ENCODE assay signal across 13 cellular contexts in genomic region chr1:187691439-187691838, GRCh38.
DNase-seq lines count a peak whose midpoint lies in the region; ATAC-seq and TF ChIP-seq lines count a peak whose summit lies in the region.
"Had no signal": no experiment of that assay in that cellular context is flagged by ENCODE, and none has a peak within 500 bp of the region (broad histone marks: within the 10 kb centered on the region; RNA-seq: fewer than 3 reads in every experiment).

No MANE protein-coding gene starts in this region.

- H3K4me1 ChIP-seq in PC-3 (ENCODE audit: insufficient read depth, low read length): peaks cover 49% of the 10 kb centered on the region
- no peaks in the 10 kb centered on the region for H3K4me1 ChIP-seq in smooth muscle cell (ENCODE audit: low read depth)
- H3K4me1 ChIP-seq in right atrium auricular region: no peaks in the 10 kb centered on the region

- H3F3A ChIP-seq in PC-3 (ENCODE audit: low read length, unreplicated experiment) (no peaks in the 10 kb centered on the region), smooth muscle cell (ENCODE audit: low read depth) (no peaks in the 10 kb centered on the region)

- H4K20me1 ChIP-seq in PC-3 (ENCODE audit: low read length) (no peaks in the 10 kb centered on the region), smooth muscle cell (ENCODE audit: low read depth) (no peaks in the 10 kb centered on the region)

- ATAC-seq in PC-3: peak; percentile 87
- no peak for ATAC-seq in GM19467 (IDR thresholded peaks at IDR 0.05; ENCODE audit: unreplicated experiment)
- ATAC-seq: left lobe of liver had no signal

- H3K9me2 ChIP-seq in PC-3 (replicated peaks; ENCODE audit: low read length): no peaks in the 10 kb centered on the region

- BruUV-seq in PC-3 (replicated peaks; lab: Mats Ljungman, UMichigan): no TSS peak

- peak; percentile 63 for DNase-seq in H4 (ENCODE audit: low spot score)
- DNase-seq in PC-3: peak; percentile 88
- DNase-seq in epithelial cell of esophagus (ENCODE audit: low read depth): peak; percentile 92
- no peak for DNase-seq in smooth muscle cell (lab: John Stamatoyannopoulos, UW; ENCODE audit: unreplicated experiment)
- no peak for DNase-seq in right atrium auricular region (ENCODE audit: low spot score)
- DNase-seq in activated naive CD4-positive, alpha-beta T cell treated with anti-CD3 and anti-CD28 coated beads, Interleukin-2, amount 50 U/mL, for 16 hours: no peak
- DNase-seq: amniotic stem cell; GOT3; MG63; NCI-H524; stimulated activated CD4-positive, alpha-beta T cell treated with anti-CD3 and anti-CD28 coated beads, Interleukin-4, amount 100 ng/mL, for 1 hour had no signal

- no peak for TF ChIP-seq CTCF in PC-3 (conservative IDR thresholded peaks at IDR 0.05; ENCODE audit: low read depth, low read length)
- TF ChIP-seq CTCF in epithelial cell of esophagus (IDR thresholded peaks at IDR 0.05; ENCODE audit: insufficient read depth, low read depth, low read length, missing control alignments): no peak
- no peak for TF ChIP-seq CTCF in smooth muscle cell (IDR thresholded peaks at IDR 0.05; ENCODE audit: borderline replicate concordance, insufficient read depth, poor library complexity, severe bottlenecking)
- TF ChIP-seq CTCF in right atrium auricular region (IDR thresholded peaks at IDR 0.05): no peak

- H3K4me3 ChIP-seq in PC-3 (ENCODE audit: low read length): no peak overlapping the region
- H3K4me3 ChIP-seq in epithelial cell of esophagus (ENCODE audit: low read length): no peak overlapping the region
- no peak overlapping the region for H3K4me3 ChIP-seq in smooth muscle cell
- no peak overlapping the region for H3K4me3 ChIP-seq in right atrium auricular region
- H3K4me3 ChIP-seq: MG63 had no signal

- CTCF ChIA-PET in PC-3 (lab: Charles Lee): no interaction called here

- no peak overlapping the region for H3K9ac ChIP-seq in PC-3 (ENCODE audit: low read length)
- H3K9ac ChIP-seq in smooth muscle cell (ENCODE audit: low read depth): no peak overlapping the region

- H3K27me3 ChIP-seq in PC-3 (ENCODE audit: low read length) (no peaks in the 10 kb centered on the region), smooth muscle cell (ENCODE audit: low read depth) (no peaks in the 10 kb centered on the region), right atrium auricular region (no peaks in the 10 kb centered on the region)
- H3K27me3 ChIP-seq: MG63 had no signal

- 45% methylated on average over 2 of the region's 2 CpGs for WGBS in smooth muscle cell (ENCODE audit: low lambda C conversion rate)

- peak overlapping the region; percentile 72 for H3K27ac ChIP-seq in PC-3 (ENCODE audit: low read length)
- peak overlapping the region; percentile 77 for H3K27ac ChIP-seq in smooth muscle cell (ENCODE audit: low read depth)
- no peak overlapping the region for H3K27ac ChIP-seq in right atrium auricular region

- no peak overlapping the region for H2AFZ ChIP-seq in PC-3 (ENCODE audit: low read length)
- H2AFZ ChIP-seq in smooth muscle cell (ENCODE audit: low read depth): no peak overlapping the region

- POLR2A ChIA-PET in PC-3 (lab: Charles Lee; ENCODE audit: unreplicated experiment): no interaction called here

- H3K4me2 ChIP-seq in PC-3 (ENCODE audit: low read length): peak overlapping the region; percentile 66
- peak overlapping the region; percentile 23 for H3K4me2 ChIP-seq in smooth muscle cell

- H3K9me3 ChIP-seq in PC-3 (ENCODE audit: low read length) (no peaks in the 10 kb centered on the region), smooth muscle cell (replicated peaks; ENCODE audit: low read depth) (no peaks in the 10 kb centered on the region), right atrium auricular region (no peaks in the 10 kb centered on the region)

- no peaks in the 10 kb centered on the region for H3K79me2 ChIP-seq in PC-3 (ENCODE audit: low read length)
- no peaks in the 10 kb centered on the region for H3K79me2 ChIP-seq in smooth muscle cell (ENCODE audit: low read depth)

- H3K36me3 ChIP-seq in PC-3 (ENCODE audit: low read depth, low read length) (no peaks in the 10 kb centered on the region), smooth muscle cell (ENCODE audit: low read depth) (no peaks in the 10 kb centered on the region), right atrium auricular region (no peaks in the 10 kb centered on the region)
- H3K36me3 ChIP-seq: MG63 had no signal

- intact Hi-C loops in PC-3 (cut with micrococcal nuclease): loop anchor here (2.0 to 10.0 kb wide), 3 partner anchors 37 to 214 kb away; no protein-coding TSS in a partner anchor

Comparison
In these comparisons a context has a peak if more than half of its experiments do, and no peak if none do; other contexts are left out.
1. DNase-seq: peak in H4 (single experiment), PC-3 (single experiment) and epithelial cell of esophagus (single experiment); none in smooth muscle cell (single experiment), right atrium auricular region (single experiment) and activated naive CD4-positive, alpha-beta T cell treated with anti-CD3 and anti-CD28 coated beads, Interleukin-2, amount 50 U/mL, for 16 hours (single experiment).
2. H3K27ac ChIP-seq: peak in PC-3 (single experiment) and smooth muscle cell (single experiment); none in right atrium auricular region (0 of 2).